ENCODE assay signal across 8 cellular contexts in the genomic region with DNA sequence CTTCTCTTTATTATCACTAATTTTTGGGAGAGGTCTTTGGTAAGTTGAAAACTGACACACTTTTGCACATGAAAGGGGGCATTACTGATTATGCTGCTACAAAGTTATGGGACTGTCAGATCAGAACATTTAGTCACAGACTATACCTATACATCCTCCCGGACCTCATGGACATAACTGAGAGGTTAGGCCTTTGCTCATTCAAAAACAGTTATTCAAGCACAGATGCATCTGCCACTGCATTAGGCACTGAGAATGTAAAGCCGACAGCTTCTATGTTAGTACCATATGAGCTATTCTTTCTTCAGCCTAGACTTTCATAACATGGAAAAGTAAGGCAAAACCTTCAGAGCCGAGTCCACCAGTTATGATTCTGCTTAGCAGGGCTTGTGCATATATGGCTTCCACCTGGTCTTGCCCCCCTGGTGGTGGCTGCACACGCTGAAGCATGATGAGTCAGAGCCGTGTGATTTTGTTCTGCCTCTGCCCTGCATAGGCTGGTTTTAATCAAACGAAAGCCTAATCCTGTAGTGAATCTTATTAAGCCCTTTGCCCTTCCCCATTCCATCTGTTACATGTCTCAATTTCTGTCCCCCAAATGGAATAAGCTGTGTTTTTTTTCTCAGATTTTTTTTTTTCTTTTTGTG. TPM values are rescaled to one million over a fixed set of nuclear protein-coding genes. Genes with fewer than 3 reads are reported as not detected.
DNase-seq lines count a peak whose midpoint lies in the region; ATAC-seq, FAIRE-seq and TF ChIP-seq lines count a peak whose summit lies in the region.

No MANE protein-coding gene starts in this region.

- H3K9me2 ChIP-seq in OCI-LY7 (ENCODE audit: insufficient read depth, low read length), result no peaks in the 10 kb centered on the region

- POLR2A ChIA-PET in OCI-LY7 (lab: Charles Lee), result interaction anchor here (0.9 kb wide), 1 partner anchor 115 kb away, joined by 3 read pairs; no protein-coding TSS in a partner anchor

- H3K36me3 ChIP-seq in OCI-LY7 (ENCODE audit: insufficient read depth, low read length), result no peaks in the 10 kb centered on the region

- no peaks in the 10 kb centered on the region for H4K20me1 ChIP-seq in OCI-LY7 (ENCODE audit: insufficient read depth, low read length)

- no peak for ATAC-seq in GM21529 (IDR thresholded peaks at IDR 0.05; ENCODE audit: unreplicated experiment)

- FAIRE-seq in H54 (lab: Jason Lieb, UNC), result peak; percentile 93

- no peak for TF ChIP-seq POLR2A in H54 (IDR thresholded peaks at IDR 0.05; ENCODE audit: low read depth, low read length)

- H3K4me2 ChIP-seq in OCI-LY7 (ENCODE audit: low read length), result no peak overlapping the region

- no peaks in the 10 kb centered on the region for H3K9me3 ChIP-seq in OCI-LY7 (ENCODE audit: low read length)

- no peak overlapping the region for H2AFZ ChIP-seq in OCI-LY7 (ENCODE audit: low read length)

- no peak overlapping the region for H3K4me3 ChIP-seq in OCI-LY7 (ENCODE audit: low read depth, low read length, poor library complexity, severe bottlenecking)

- BruUV-seq in OCI-LY7 (replicated peaks; lab: Mats Ljungman, UMichigan), result no TSS peak

- TF ChIP-seq CTCF in OCI-LY7 (conservative IDR thresholded peaks at IDR 0.05; ENCODE audit: low read length), result no peak

- CTCF ChIA-PET in OCI-LY7 (lab: Charles Lee; ENCODE audit: unreplicated experiment), result no interaction called here

- DNase-seq in Ammon's horn (ENCODE audit: low spot score), result peak; percentile 43
- DNase-seq in H54 (ENCODE audit: insufficient read length, low spot score), result no peak
- peak; percentile 98 for DNase-seq in NCI-H82 (lab: John Stamatoyannopoulos, UW)
- peak; percentile 40 for DNase-seq in dermis blood vessel endothelial cell
- peak; percentile 4 for DNase-seq in middle frontal gyrus (ENCODE audit: extremely low spot score, low spot score)
- DNase-seq in stimulated activated CD4-positive, alpha-beta T cell treated with anti-CD3 and anti-CD28 coated beads, Interleukin-2, amount 100 ng/mL, for 48 hours, result no peak
- DNase-seq in OCI-LY7 (ENCODE audit: low spot score), result no peak

- no peaks in the 10 kb centered on the region for H3K4me1 ChIP-seq in OCI-LY7 (ENCODE audit: insufficient read depth, low read length, poor library complexity, severe bottlenecking)

- intact Hi-C loops in OCI-LY7 (cut with micrococcal nuclease; ENCODE audit: unreplicated experiment), result no loop called here

- H3K27ac ChIP-seq in OCI-LY7 (ENCODE audit: low read depth, low read length, poor library complexity, severe bottlenecking), result no peak overlapping the region

- H3K79me2 ChIP-seq in OCI-LY7 (ENCODE audit: insufficient read depth, low read depth, low read length), result no peaks in the 10 kb centered on the region

RNA-seq across cellular contexts. Expression of gene RNU6-8, which starts 21.8 kb away (rescaled TPM):
- total RNA-seq in dermis blood vessel endothelial cell (not detected in 2 replicates), OCI-LY7 (2022) (not detected in 2 replicates)
- not detected in 2 replicates for total RNA-seq in OCI-LY7 (2014; rRNA removed; shearing (Covaris generic))

RNA-seq across cellular contexts. Expression of gene RNU6-7, which starts 23.0 kb away (rescaled TPM):
- not detected in 2 replicates for total RNA-seq in dermis blood vessel endothelial cell
- not detected in 2 replicates for total RNA-seq in OCI-LY7 (2014; rRNA removed; shearing (Covaris generic))
- total RNA-seq in OCI-LY7 (2022), result not detected in 2 replicates

Comparison
In these comparisons a context has a peak if more than half of its experiments do, and no peak if none do; other contexts are left out.
1. DNase-seq: peak in Ammon's horn (single experiment), NCI-H82 (single experiment), dermis blood vessel endothelial cell (single experiment) and middle frontal gyrus (single experiment); none in H54 (single experiment), stimulated activated CD4-positive, alpha-beta T cell treated with anti-CD3 and anti-CD28 coated beads, Interleukin-2, amount 100 ng/mL, for 48 hours (0 of 2) and OCI-LY7 (single experiment).